8 cellular contexts compared by ENCODE assay signal in the genomic region with DNA sequence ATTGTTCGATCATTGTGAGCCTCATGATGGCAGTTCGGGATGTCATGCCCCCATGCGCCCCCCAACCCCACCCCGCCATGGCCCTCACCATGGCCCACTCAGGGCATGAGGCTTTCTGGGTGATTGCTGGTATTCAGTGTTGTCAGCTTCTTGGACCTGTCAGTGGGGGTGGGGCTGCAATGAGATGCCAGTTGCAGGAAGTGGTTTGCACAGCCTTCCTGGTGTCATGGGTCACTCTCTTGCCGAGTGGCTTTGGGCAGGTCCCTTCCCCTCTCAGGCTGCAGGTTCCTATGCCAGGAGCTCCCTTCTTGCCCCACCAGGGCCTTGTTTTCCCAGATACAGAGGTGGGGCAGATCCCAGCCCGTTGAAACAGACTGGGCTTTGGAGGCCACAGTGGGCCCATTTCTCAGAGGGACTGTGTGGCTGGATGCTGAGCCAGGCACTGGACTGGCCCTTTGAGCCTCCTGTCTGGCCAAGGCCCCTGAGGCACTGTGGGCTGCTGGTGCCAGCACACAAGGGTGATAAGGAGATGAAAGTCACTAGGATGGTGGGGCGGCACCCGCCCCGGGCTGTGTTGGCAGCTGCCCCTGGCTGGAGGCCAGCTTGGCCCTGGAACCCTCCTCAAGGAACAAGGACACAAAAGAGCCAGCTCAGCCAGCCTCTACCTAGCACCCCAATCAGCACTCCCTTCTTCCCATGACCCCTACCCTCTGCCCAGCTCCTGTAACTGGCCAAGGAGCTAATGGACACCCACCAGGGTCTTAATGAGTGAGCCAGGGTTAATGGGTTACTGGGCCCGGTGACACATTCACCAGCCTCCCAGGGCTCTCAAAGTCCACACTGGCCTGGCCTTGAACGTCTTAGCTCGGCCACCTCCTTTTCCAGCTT. TPM values are rescaled to one million over a fixed set of nuclear protein-coding genes. Genes with fewer than 3 reads are reported as not detected.
A peak's percentile ranks its signal among the peaks of the same experiment; 100 is the strongest.
DNase-seq lines count a peak whose midpoint lies in the region; ATAC-seq and TF ChIP-seq lines count a peak whose summit lies in the region.

No MANE protein-coding gene starts in this region.

- H3K4ac ChIP-seq in mesenchymal stem cell (ENCODE audit: low read depth in 1 of 2, low read length in 2 of 2) = peak overlapping the region in 1 of 2 experiments; percentile 53

- peak; percentile 79 for DNase-seq in CD14-positive monocyte (ENCODE audit: low spot score)
- peak in 75 of 76 experiments; percentile 19 to 95 (median 88) for DNase-seq in HUDEP-2 (lab: John Stamatoyannopoulos, UW; ENCODE audit: unreplicated experiment in 76 of 76)
- DNase-seq in activated CD8-positive, alpha-beta T cell treated with anti-CD3 and anti-CD28 coated beads for 36 hours = peak; percentile 40
- DNase-seq in mesenchymal stem cell = no peak
- DNase-seq in GM19240 (ENCODE audit: insufficient read length, low spot score) = no peak

- H3K36me3 ChIP-seq in mesenchymal stem cell (ENCODE audit: control insufficient read depth in 1 of 2, insufficient read depth in 2 of 2, low read depth in 1 of 2, low read length in 2 of 2) = no peaks in the 10 kb centered on the region

- H3K18ac ChIP-seq in mesenchymal stem cell (ENCODE audit: low read depth in 1 of 2, low read length in 2 of 2) = no peak overlapping the region

- no peak overlapping the region for H2AFZ ChIP-seq in mesenchymal stem cell (ENCODE audit: low read depth, low read length)

- no peak for TF ChIP-seq CTCF in CD14-positive monocyte (IDR thresholded peaks at IDR 0.05)
- no peak for TF ChIP-seq CTCF in activated CD8-positive, alpha-beta T cell treated with anti-CD3 and anti-CD28 coated beads for 36 hours (IDR thresholded peaks at IDR 0.05)

- ATAC-seq in activated CD8-positive, alpha-beta T cell treated with anti-CD3 and anti-CD28 coated beads for 36 hours = no peak
- ATAC-seq in HG03520 (IDR thresholded peaks at IDR 0.05; ENCODE audit: unreplicated experiment) (no peak), GM18502 (IDR thresholded peaks at IDR 0.05; ENCODE audit: poor library complexity, unreplicated experiment) (no peak), GM18907 (IDR thresholded peaks at IDR 0.05; ENCODE audit: unreplicated experiment) (no peak)

- 87% methylated on average over 12 of the region's 12 CpGs for WGBS in mesenchymal stem cell

- POLR2A ChIA-PET in activated CD8-positive, alpha-beta T cell treated with anti-CD3 and anti-CD28 coated beads for 36 hours (lab: Charles Lee) = interaction anchor here (1.1 kb wide), 1 partner anchor 14 kb away, joined by 3 read pairs; no protein-coding TSS in a partner anchor

- H3K9me3 ChIP-seq in mesenchymal stem cell (ENCODE audit: control insufficient read depth, low read length) = no peaks in the 10 kb centered on the region

- no peak overlapping the region for H3K4me3 Mint-ChIP-seq in CD14-positive monocyte
- H3K4me3 Mint-ChIP-seq in activated CD8-positive, alpha-beta T cell treated with anti-CD3 and anti-CD28 coated beads for 36 hours = no peak overlapping the region

- peaks cover 37% of the 10 kb centered on the region for H3K4me1 Mint-ChIP-seq in CD14-positive monocyte
- peaks cover 19% of the 10 kb centered on the region for H3K4me1 Mint-ChIP-seq in activated CD8-positive, alpha-beta T cell treated with anti-CD3 and anti-CD28 coated beads for 36 hours (ENCODE audit: low read depth)

- no peak overlapping the region for H2BK120ac ChIP-seq in mesenchymal stem cell (ENCODE audit: low read depth, low read length)

- no peaks in the 10 kb centered on the region for H3K79me1 ChIP-seq in mesenchymal stem cell (replicated peaks; ENCODE audit: low read length, poor library complexity, severe bottlenecking)

- H3K9me3 Mint-ChIP-seq in CD14-positive monocyte = no peaks in the 10 kb centered on the region
- H3K9me3 Mint-ChIP-seq in activated CD8-positive, alpha-beta T cell treated with anti-CD3 and anti-CD28 coated beads for 36 hours = no peaks in the 10 kb centered on the region

- H2BK12ac ChIP-seq in mesenchymal stem cell (ENCODE audit: low read length in 2 of 2) = peak overlapping the region in 1 of 2 experiments; percentile 47

- H3K27ac Mint-ChIP-seq in CD14-positive monocyte = peak overlapping the region; percentile 70 to 90 (median 85)
- H3K27ac Mint-ChIP-seq in activated CD8-positive, alpha-beta T cell treated with anti-CD3 and anti-CD28 coated beads for 36 hours = no peak overlapping the region

- H3K27me3 Mint-ChIP-seq in CD14-positive monocyte (ENCODE audit: low read depth in 3 of 3) = peaks cover 0 to 4% (median 0%) of the 10 kb centered on the region in 3 donors
- no peaks in the 10 kb centered on the region for H3K27me3 Mint-ChIP-seq in activated CD8-positive, alpha-beta T cell treated with anti-CD3 and anti-CD28 coated beads for 36 hours

- H3K27ac ChIP-seq in mesenchymal stem cell (ENCODE audit: low read length, poor library complexity, severe bottlenecking) = no peak overlapping the region

- H4K8ac ChIP-seq in mesenchymal stem cell (ENCODE audit: low read length) = peak overlapping the region; percentile 36

- H3K36me3 Mint-ChIP-seq in CD14-positive monocyte = no peaks in the 10 kb centered on the region
- no peaks in the 10 kb centered on the region for H3K36me3 Mint-ChIP-seq in activated CD8-positive, alpha-beta T cell treated with anti-CD3 and anti-CD28 coated beads for 36 hours (ENCODE audit: low read depth)

- H3K9ac ChIP-seq in mesenchymal stem cell (ENCODE audit: low read length) = no peak overlapping the region

- no peak overlapping the region for H3K4me3 ChIP-seq in mesenchymal stem cell (ENCODE audit: insufficient read depth in 1 of 2, low read depth in 1 of 2, low read length in 2 of 2)

- peaks cover 43% of the 10 kb centered on the region for H3K4me1 ChIP-seq in mesenchymal stem cell (ENCODE audit: control insufficient read depth, insufficient read depth, low read depth, low read length)

- no peak overlapping the region for H3K4me2 ChIP-seq in mesenchymal stem cell (ENCODE audit: low read length, poor library complexity, severe bottlenecking)

- intact Hi-C loops in CD14-positive monocyte (cut with micrococcal nuclease) = no loop called here
- intact Hi-C loops in activated CD8-positive, alpha-beta T cell treated with anti-CD3 and anti-CD28 coated beads for 36 hours (cut with micrococcal nuclease) = no loop called here

- CTCF ChIA-PET in activated CD8-positive, alpha-beta T cell treated with anti-CD3 and anti-CD28 coated beads for 36 hours (lab: Charles Lee) = no interaction called here

- H3K14ac ChIP-seq in mesenchymal stem cell (ENCODE audit: low read length in 2 of 2) = peak overlapping the region in 1 of 2 experiments; percentile 62

- peak overlapping the region in 1 of 2 experiments; percentile 64 for H3K23ac ChIP-seq in mesenchymal stem cell (ENCODE audit: low read length in 2 of 2)

- no peak overlapping the region for H2BK15ac ChIP-seq in mesenchymal stem cell (ENCODE audit: low read depth, poor library complexity, severe bottlenecking)

- H2AK5ac ChIP-seq in mesenchymal stem cell (ENCODE audit: low read length, severe bottlenecking) = peak overlapping the region; percentile 14

- H4K91ac ChIP-seq in mesenchymal stem cell (ENCODE audit: low read length) = peak overlapping the region; percentile 43

- peak overlapping the region; percentile 52 for H2BK5ac ChIP-seq in mesenchymal stem cell (ENCODE audit: low read depth, low read length, poor library complexity, severe bottlenecking)

- no peaks in the 10 kb centered on the region for H3K27me3 ChIP-seq in mesenchymal stem cell (ENCODE audit: control insufficient read depth in 1 of 2, insufficient read depth in 1 of 2, low read length in 2 of 2)

RNA-seq across cellular contexts. Expression of gene GGT1, which starts 1.5 kb away (rescaled TPM):
- 10 to 100 TPM; 16.0 to 25.5 TPM for polyA plus RNA-seq in CD14-positive monocyte
- total RNA-seq in activated CD8-positive, alpha-beta T cell treated with anti-CD3 and anti-CD28 coated beads for 36 hours = 10 to 100 TPM; 15.6 to 17.8 TPM
- polyA plus RNA-seq in mesenchymal stem cell (2013, experiment 1 of 2) = 40.8 TPM
- 40.0 TPM for polyA plus RNA-seq in mesenchymal stem cell (2013, experiment 2 of 2)

RNA-seq across cellular contexts. Expression of gene LRRC75B, which starts 8.6 kb away (rescaled TPM):
- polyA plus RNA-seq in CD14-positive monocyte = under 1 TPM; 0.20 to 0.53 TPM
- total RNA-seq in activated CD8-positive, alpha-beta T cell treated with anti-CD3 and anti-CD28 coated beads for 36 hours = 1 to 10 TPM; 1.2 to 1.5 TPM
- polyA plus RNA-seq in mesenchymal stem cell (2013, experiment 1 of 2) = 6.3 TPM
- 6.0 TPM for polyA plus RNA-seq in mesenchymal stem cell (2013, experiment 2 of 2)

RNA-seq across cellular contexts. Expression of gene SNRPD3, which starts 45.7 kb away (rescaled TPM):
- 10 to 100 TPM; 71.8 to 80.9 TPM for polyA plus RNA-seq in CD14-positive monocyte
- total RNA-seq in activated CD8-positive, alpha-beta T cell treated with anti-CD3 and anti-CD28 coated beads for 36 hours = 100 to 1,000 TPM; 153 to 165 TPM
- 65.6 TPM for polyA plus RNA-seq in mesenchymal stem cell (2013, experiment 1 of 2)
- 63.3 TPM for polyA plus RNA-seq in mesenchymal stem cell (2013, experiment 2 of 2)

RNA-seq across cellular contexts. Expression of gene GUCD1, which starts 46.5 kb away (rescaled TPM):
- polyA plus RNA-seq in CD14-positive monocyte = 10 to 100 TPM; 67.1 to 72.5 TPM
- 100 to 1,000 TPM in 1 of 2 experiments, 10 to 100 TPM in 1; 99.7 to 111 TPM for total RNA-seq in activated CD8-positive, alpha-beta T cell treated with anti-CD3 and anti-CD28 coated beads for 36 hours
- polyA plus RNA-seq in mesenchymal stem cell (2013, experiment 1 of 2) = 72.5 TPM
- polyA plus RNA-seq in mesenchymal stem cell (2013, experiment 2 of 2) = 69.0 TPM

Comparison
In these comparisons a context has a peak if more than half of its experiments do, and no peak if none do; other contexts are left out.
1. DNase-seq: peak in CD14-positive monocyte (single experiment), HUDEP-2 (75 of 76) and activated CD8-positive, alpha-beta T cell treated with anti-CD3 and anti-CD28 coated beads for 36 hours (single experiment); none in mesenchymal stem cell (single experiment) and GM19240 (single experiment).